In the genomic region with DNA sequence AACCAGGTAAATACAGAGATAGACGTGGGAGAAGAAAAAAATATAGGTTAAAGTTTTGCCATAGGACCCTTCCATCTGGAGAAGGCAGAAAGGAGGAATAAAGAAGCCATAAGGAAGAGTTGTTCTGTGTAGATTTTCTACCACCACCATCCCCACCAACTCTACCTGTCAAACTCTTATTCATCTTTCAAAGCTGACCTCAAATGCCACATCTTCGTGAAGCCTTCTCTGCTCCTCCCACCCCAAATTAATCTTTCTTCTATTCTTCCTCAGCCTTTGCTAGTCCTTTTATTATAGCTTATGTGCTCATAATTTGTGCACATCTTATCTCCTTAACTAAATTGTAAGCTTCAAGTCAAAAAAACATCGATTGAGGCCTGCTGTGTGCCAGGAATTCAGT, we compare ENCODE assay signal across 28 cellular contexts. TPM values are rescaled to one million over a fixed set of nuclear protein-coding genes. Genes with fewer than 3 reads are reported as not detected.
"Had no signal": no experiment of that assay in that cellular context is flagged by ENCODE, and none has a peak within 500 bp of the region (broad histone marks: within the 10 kb centered on the region; RNA-seq: fewer than 3 reads in every experiment).

No MANE protein-coding gene starts in this region.

- H3K36me3 Mint-ChIP-seq: brain, immature natural killer cell had no signal

- H3K27me3 ChIP-seq: hepatocyte, left lung, pancreas, upper lobe of right lung had no signal

- H3K9me3 ChIP-seq: left lung, pancreas, upper lobe of right lung had no signal

- H3K36me3 ChIP-seq: left lung, pancreas, upper lobe of right lung had no signal

- H3K27ac Mint-ChIP-seq: activated B cell treated with CpG ODN at 0.5 μM for 24 hours; brain; dendritic cell treated with granulocyte-macrophage colony-stimulating factor and Interleukin-4, amounts not matched to agents 40 ng/mL and 50 ng/mL, for 4 days; immature natural killer cell; nephron; T-helper 1 cell treated with Interleukin-12 subunit alpha and Interleukin-12 subunit beta and Interleukin-4 antibody, amounts not matched to agents 30 μg/mL and 1 μg/mL, for 36 hours had no signal

- H3K9me3 Mint-ChIP-seq: activated B cell treated with CpG ODN at 0.5 μM for 24 hours; activated T-cell treated with anti-CD3 and anti-CD28 coated beads, Interleukin-2, amount 50 U/mL, for 4 hours; dendritic cell treated with granulocyte-macrophage colony-stimulating factor and Interleukin-4, amounts not matched to agents 40 ng/mL and 50 ng/mL, for 4 days; immature natural killer cell; nephron; T-helper 1 cell treated with Interleukin-12 subunit alpha and Interleukin-12 subunit beta and Interleukin-4 antibody, amounts not matched to agents 30 μg/mL and 1 μg/mL, for 36 hours had no signal

- ATAC-seq: activated T-cell treated with anti-CD3 and anti-CD28 coated beads, Interleukin-2, amount 50 U/mL, for 4 hours; pancreas; right cardiac atrium; upper lobe of right lung had no signal

- H3K4me1 ChIP-seq: upper lobe of right lung had no signal

- H3K4me3 Mint-ChIP-seq: activated B cell treated with CpG ODN at 0.5 μM for 24 hours; activated T-cell treated with anti-CD3 and anti-CD28 coated beads, Interleukin-2, amount 50 U/mL, for 4 hours; brain; dendritic cell treated with granulocyte-macrophage colony-stimulating factor and Interleukin-4, amounts not matched to agents 40 ng/mL and 50 ng/mL, for 4 days; immature natural killer cell; nephron; T-helper 1 cell treated with Interleukin-12 subunit alpha and Interleukin-12 subunit beta and Interleukin-4 antibody, amounts not matched to agents 30 μg/mL and 1 μg/mL, for 36 hours had no signal

- H3K4me1 Mint-ChIP-seq: brain, immature natural killer cell, nephron had no signal

- H3K4me3 ChIP-seq: hepatocyte, left lung, pancreas, upper lobe of right lung had no signal

- DNase-seq: activated B cell treated with CpG ODN at 0.5 μM for 24 hours; activated CD4-positive, alpha-beta T cell treated with anti-CD3 and anti-CD28 coated beads for 4 hours; activated CD8-positive, alpha-beta memory T cell treated with anti-CD3 and anti-CD28 coated beads for 24 hours; activated CD8-positive, alpha-beta memory T cell treated with anti-CD3 and anti-CD28 coated beads, Interleukin-2, amount 50 U/mL, for 4 hours; activated naive CD4-positive, alpha-beta T cell treated with Interleukin-2 at 50 U/mL for 16 hours; activated T-cell treated with anti-CD3 and anti-CD28 coated beads, Interleukin-2, amount 50 U/mL, for 4 hours; aorta; effector CD4-positive, alpha-beta T cell; erythroblast; foreskin melanocyte; immature natural killer cell; kidney glomerular epithelial cell; left lung; mammary epithelial cell; midbrain; right cardiac atrium; stimulated activated CD4-positive, alpha-beta T cell treated with anti-CD3 and anti-CD28 coated beads, Interleukin-12 subunit alpha, Interleukin-12 subunit beta, amount 100 ng/mL, for 4 hours; stimulated activated CD4-positive, alpha-beta T cell treated with anti-CD3 and anti-CD28 coated beads, Interleukin-4, amount 100 ng/mL, for 4 hours; upper lobe of right lung had no signal

- H3K27me3 Mint-ChIP-seq: dendritic cell treated with granulocyte-macrophage colony-stimulating factor and Interleukin-4, amounts not matched to agents 40 ng/mL and 50 ng/mL, for 4 days had no signal

RNA-seq across cellular contexts. Expression of a gene that starts 1.3 kb away (rescaled TPM):
- total RNA-seq: activated B cell treated with CpG ODN at 0.5 μM for 24 hours, cardiac septum, right cardiac atrium had no signal
- polyA plus RNA-seq: aorta, immature natural killer cell had no signal

RNA-seq across cellular contexts. Expression of a gene that starts 7.5 kb away (rescaled TPM):
- total RNA-seq: SK-MEL-5 had no signal

RNA-seq across cellular contexts. Expression of a gene that starts 20.9 kb away (rescaled TPM):
- total RNA-seq: pulmonary artery endothelial cell, SK-MEL-5 had no signal
